In the genomic region with DNA sequence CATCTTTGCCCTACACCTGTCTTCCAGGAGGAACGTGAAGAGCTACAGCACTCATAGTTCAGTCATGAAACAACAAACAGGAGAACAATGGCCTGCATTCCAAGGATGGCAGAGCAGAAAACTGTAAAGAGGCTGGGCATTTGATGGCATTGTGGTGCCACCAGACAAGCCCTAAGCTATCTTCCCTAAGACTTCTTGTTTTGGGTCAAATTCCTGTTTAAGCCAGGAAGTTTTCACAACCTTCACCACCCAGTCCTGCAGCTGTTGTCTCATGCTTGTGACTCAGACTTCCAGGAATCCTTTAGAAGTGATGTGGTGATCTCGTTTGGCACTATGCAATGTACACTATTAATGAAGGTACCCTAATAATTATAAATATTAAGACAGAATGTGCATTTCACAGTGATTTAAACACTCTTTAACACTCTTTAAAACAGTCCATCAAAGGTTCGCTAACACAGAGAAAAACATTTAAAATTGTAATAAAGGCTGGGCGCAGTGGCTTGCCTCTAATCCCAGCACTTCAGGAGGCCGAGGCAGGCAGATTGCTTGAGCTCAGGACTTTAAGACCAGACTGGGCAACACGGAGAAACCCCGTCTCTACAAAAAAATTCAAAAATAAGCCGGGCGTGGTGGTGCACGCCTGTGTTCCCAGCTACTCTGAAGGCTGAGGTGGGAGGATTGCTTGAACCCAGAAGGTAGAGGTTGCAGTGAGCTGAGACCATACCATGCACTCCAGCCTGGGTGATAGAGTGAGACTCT, we compare ENCODE assay signal across 12 cellular contexts. TPM values are rescaled to one million over a fixed set of nuclear protein-coding genes. Genes with fewer than 3 reads are reported as not detected.
A peak's percentile ranks its signal among the peaks of the same experiment; 100 is the strongest.
DNase-seq lines count a peak whose midpoint lies in the region; ATAC-seq, FAIRE-seq and TF ChIP-seq lines count a peak whose summit lies in the region.
"Had no signal": no experiment of that assay in that cellular context is flagged by ENCODE, and none has a peak within 500 bp of the region (broad histone marks: within the 10 kb centered on the region; RNA-seq: fewer than 3 reads in every experiment).

No MANE protein-coding gene starts in this region.

- intact Hi-C loops in mucosa of descending colon (cut with DNase I, micrococcal nuclease): no loop called here

- no peak for TF ChIP-seq CTCF in keratinocyte (optimal IDR thresholded peaks at IDR 0.05 in 1 of 3, IDR thresholded peaks at IDR 0.05 in 1 of 3, conservative IDR thresholded peaks at IDR 0.05 in 1 of 3; ENCODE audit: extremely low read depth in 1 of 3, insufficient read depth in 2 of 3, low read length in 3 of 3)
- TF ChIP-seq CTCF in mucosa of descending colon (IDR thresholded peaks at IDR 0.05): no peak

- H3K4me2 ChIP-seq in keratinocyte (ENCODE audit: control insufficient read depth, extremely low read depth, insufficient read depth, low read depth, low read length): peak overlapping the region; percentile 42

- no peaks in the 10 kb centered on the region for H4K20me1 ChIP-seq in keratinocyte (ENCODE audit: control insufficient read depth, extremely low read depth, insufficient read depth, low read length)

- ATAC-seq in mucosa of descending colon: no peak
- ATAC-seq in HG03196 (IDR thresholded peaks at IDR 0.05; ENCODE audit: unreplicated experiment): no peak

- DNase-seq in AG08396 (ENCODE audit: low spot score) (peak; percentile 48), HPDE6-E6E7 (ENCODE audit: extremely low spot score) (peak; percentile 54), amniotic stem cell (lab: John Stamatoyannopoulos, UW) (peak; percentile 30), keratinocyte (ENCODE audit: low read depth, low spot score) (peak; percentile 45), mucosa of descending colon (no peak), NCI-H146 (lab: John Stamatoyannopoulos, UW) (no peak), occipital lobe (lab: John Stamatoyannopoulos, UW) (no peak)
- DNase-seq: activated T-cell treated with anti-CD3 and anti-CD28 coated beads, Interleukin-2, amount 50 U/mL, for 1 hour; CD8-positive, alpha-beta memory T cell; NCI-H748 treated with DMSO at 0.1 percent for 48 hours; retina had no signal

- H3K27ac ChIP-seq in keratinocyte (ENCODE audit: control insufficient read depth, insufficient read depth, low read length): no peak overlapping the region

- H3K9me3 ChIP-seq in keratinocyte (ENCODE audit: control insufficient read depth, low read depth, low read length) (no peaks in the 10 kb centered on the region), mucosa of descending colon (no peaks in the 10 kb centered on the region)

- H3K4me3 ChIP-seq in keratinocyte (ENCODE audit: control insufficient read depth in 2 of 3, extremely low read depth in 1 of 3, insufficient read depth in 2 of 3, low read depth in 1 of 3, low read length in 3 of 3) (no peak overlapping the region), mucosa of descending colon (no peak overlapping the region)

- H2AFZ ChIP-seq in keratinocyte (ENCODE audit: control insufficient read depth, low read length): no peak overlapping the region

- dilution Hi-C loops in keratinocyte (cut with MboI; ENCODE audit: extremely low pct_ligation_motif_present, low sequenced_read_pairs): no loop called here

- H3K27me3 ChIP-seq in keratinocyte (ENCODE audit: control insufficient read depth, extremely low read depth, insufficient read depth, low read length): no peaks in the 10 kb centered on the region

- FAIRE-seq in keratinocyte (lab: Jason Lieb, UNC): peak; percentile 79

- H3K36me3 ChIP-seq in keratinocyte (ENCODE audit: control insufficient read depth in 2 of 2, extremely low read depth in 1 of 2, insufficient read depth in 2 of 2, low read length in 2 of 2) (peaks cover 0 to 5% of the 10 kb centered on the region in 2 experiments), mucosa of descending colon (ENCODE audit: low read depth) (no peaks in the 10 kb centered on the region)

- H3K9me1 ChIP-seq in keratinocyte (ENCODE audit: control insufficient read depth, extremely low read depth, insufficient read depth, low read length): no peaks in the 10 kb centered on the region

- no peak overlapping the region for H3K9ac ChIP-seq in keratinocyte (ENCODE audit: control insufficient read depth, extremely low read depth, insufficient read depth, low read length)

- H3K4me1 ChIP-seq in keratinocyte (ENCODE audit: control insufficient read depth, extremely low read depth, insufficient read depth, low read length) (peaks cover 35% of the 10 kb centered on the region), mucosa of descending colon (ENCODE audit: low read depth) (peaks cover 15% of the 10 kb centered on the region)

- peaks cover 32% of the 10 kb centered on the region for H3K79me2 ChIP-seq in keratinocyte (ENCODE audit: control insufficient read depth, insufficient read depth, low read length)

RNA-seq across cellular contexts. Expression of a gene that starts 2.7 kb away (rescaled TPM):
- 43.6 to 52.6 TPM (median 48.0 TPM) in 3 replicates for polyA plus RNA-seq in keratinocyte
- polyA plus RNA-seq in keratinocyte (2011; ENCODE audit: low read depth): 17.6 TPM
- polyA plus RNA-seq in keratinocyte (2011; cell fraction: cytosol; rRNA removed): 30.7 and 57.3 TPM in 2 replicates
- polyA plus RNA-seq in keratinocyte (2011; cell fraction: nucleus; rRNA removed): 48.3 and 53.8 TPM in 2 replicates
- 20.2 and 23.1 TPM in 2 replicates for polyA plus RNA-seq in keratinocyte (2012; ENCODE audit: low replicate concordance)
- 58.6 to 81.2 TPM (median 78.1 TPM) in 3 replicates for polyA minus RNA-seq in keratinocyte
- polyA minus RNA-seq in keratinocyte (2011; cell fraction: cytosol; rRNA and poly(A)+ RNA removed): 31.5 TPM
- 43.7 and 58.1 TPM in 2 replicates for polyA minus RNA-seq in keratinocyte (2011; cell fraction: nucleus; rRNA and poly(A)+ RNA removed)
- 10 to 100 TPM; 23.5 to 41.4 (median 34.7) TPM for total RNA-seq in mucosa of descending colon
- total RNA-seq in occipital lobe: 22.5 TPM

Comparison
In these comparisons a context has a peak if more than half of its experiments do, and no peak if none do; other contexts are left out.
1. DNase-seq: peak in AG08396 (single experiment), HPDE6-E6E7 (single experiment), amniotic stem cell (single experiment) and keratinocyte (single experiment); none in mucosa of descending colon (0 of 3), NCI-H146 (single experiment) and occipital lobe (single experiment).